8 cellular contexts compared by ENCODE assay signal in the genomic region with DNA sequence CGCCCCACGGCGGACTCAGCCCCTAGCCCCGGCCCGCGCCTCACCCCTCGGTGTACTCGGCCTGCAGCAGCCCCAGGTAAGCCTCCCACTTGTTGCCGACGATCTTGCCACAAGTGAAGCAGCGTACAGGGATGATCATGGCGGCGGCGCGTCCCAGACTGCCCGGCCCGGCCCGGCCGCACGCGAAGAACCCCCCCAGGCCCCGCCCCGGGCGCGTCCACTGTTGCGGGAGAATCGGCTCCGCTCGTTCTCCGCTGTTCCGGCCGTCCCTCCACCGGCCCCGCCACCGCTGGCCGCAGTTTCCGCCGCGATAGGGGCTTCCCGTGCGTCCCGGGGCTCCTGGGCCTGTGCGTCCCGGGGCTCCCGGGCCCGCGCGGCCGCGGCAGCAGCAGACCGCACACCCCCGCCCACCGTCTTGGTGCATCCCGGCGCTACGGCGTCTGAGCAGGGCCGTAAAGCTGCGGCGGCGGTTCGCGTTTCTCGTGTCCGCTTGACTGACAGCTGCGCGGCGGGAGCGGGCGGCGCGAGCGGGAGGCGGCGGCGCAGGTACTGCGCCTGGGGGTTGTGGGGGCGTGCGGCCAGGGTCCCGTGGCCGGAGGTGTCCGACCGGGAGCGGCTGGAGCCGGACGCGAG. TPM values are rescaled to one million over a fixed set of nuclear protein-coding genes. Genes with fewer than 3 reads are reported as not detected.
DNase-seq lines count a peak whose midpoint lies in the region; ATAC-seq and TF ChIP-seq lines count a peak whose summit lies in the region.

A gene (minus strand): TSS at position 160 of the 633 bp plus-strand sequence. CDS start 21 bp downstream, at position 139.
A gene with protein sequence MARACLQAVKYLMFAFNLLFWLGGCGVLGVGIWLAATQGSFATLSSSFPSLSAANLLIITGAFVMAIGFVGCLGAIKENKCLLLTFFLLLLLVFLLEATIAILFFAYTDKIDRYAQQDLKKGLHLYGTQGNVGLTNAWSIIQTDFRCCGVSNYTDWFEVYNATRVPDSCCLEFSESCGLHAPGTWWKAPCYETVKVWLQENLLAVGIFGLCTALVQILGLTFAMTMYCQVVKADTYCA (plus strand): TSS at position 483 of the 633 bp plus-strand sequence. CDS start 7,453 bp downstream, outside the sequence.

- peak within 1 kb of the TSS; percentile 99 for H3K27ac ChIP-seq in RWPE1

- peak; percentile 46 for DNase-seq in DMS153 treated with DMSO at 0.1 percent for 48 hours (lab: John Stamatoyannopoulos, UW; ENCODE audit: unreplicated experiment)
- DNase-seq in RWPE1 (ENCODE audit: low spot score) = peak; percentile 80
- DNase-seq in activated effector memory CD4-positive, alpha-beta T cell treated with Interleukin-2 at 50 U/mL for 16 hours = peak; percentile 83
- peak; percentile 85 for DNase-seq in fibroblast of the aortic adventitia (ENCODE audit: low read depth)
- peak; percentile 93 for DNase-seq in stimulated activated naive CD8-positive, alpha-beta T cell treated with anti-CD3 and anti-CD28 coated beads, Interleukin-15, Interleukin-2, amounts not matched to agents 100 U/mL and 50 U/mL, for 24 hours

- TF ChIP-seq RAD21 in Ishikawa (IDR thresholded peaks at IDR 0.05; ENCODE audit: low read depth) = no peak

- CTCF ChIA-PET in RWPE1 (lab: Yijun Ruan, JAX) = no interaction called here

- no peaks in the 10 kb centered on the region for H3K27me3 Mint-ChIP-seq in nephron (ENCODE audit: low read depth)

- H3K4me1 Mint-ChIP-seq in nephron = peaks cover 33% of the 10 kb centered on the region

- peaks cover 12% of the 10 kb centered on the region for H3K36me3 Mint-ChIP-seq in nephron (ENCODE audit: low read depth)

- ATAC-seq in GM21528 (IDR thresholded peaks at IDR 0.05; ENCODE audit: low FRiP score, unreplicated experiment) = peak; percentile 57
- peak; percentile 70 for ATAC-seq in stimulated activated naive CD8-positive, alpha-beta T cell treated with anti-CD3 and anti-CD28 coated beads, Interleukin-15, Interleukin-2, amounts not matched to agents 100 U/mL and 50 U/mL, for 24 hours

- TF ChIP-seq EP300 in Ishikawa (IDR thresholded peaks at IDR 0.05; ENCODE audit: borderline replicate concordance) = peak; percentile 37

- H3K9me3 Mint-ChIP-seq in nephron = no peaks in the 10 kb centered on the region

- POLR2A ChIA-PET in RWPE1 (lab: Yijun Ruan, JAX; ENCODE audit: low non-redundant PET) = interaction anchor here (0.5 to 1.7 kb wide), 8 partner anchors 8 to 236 kb away, joined by 3 to 7 read pairs (median 4); a partner anchor contains a TSS

- peak within 1 kb of the TSS; percentile 85 to 92 (median 90) for H3K4me3 Mint-ChIP-seq in nephron

- peak within 1 kb of the TSS; percentile 95 for H3K4me3 ChIP-seq in fibroblast of the aortic adventitia (ENCODE audit: low read depth, low read length)

- H3K27ac Mint-ChIP-seq in nephron = peak within 1 kb of the TSS; percentile 88 to 94 (median 90)

- TF ChIP-seq CTCF in RWPE1 (conservative IDR thresholded peaks at IDR 0.05; ENCODE audit: low read depth) = no peak
- TF ChIP-seq CTCF in fibroblast of the aortic adventitia (IDR thresholded peaks at IDR 0.05; ENCODE audit: insufficient read depth, low read length) = no peak
- TF ChIP-seq CTCF in nephron (IDR thresholded peaks at IDR 0.05; ENCODE audit: unreplicated experiment in 3 of 3) = no peak

TF ChIP-seq in Ishikawa, 13 proteins besides CTCF, POLR2A, EP300 and RAD21:
- TF ChIP-seq TEAD4 (IDR thresholded peaks at IDR 0.05) (no peak), EGR1 (IDR thresholded peaks at IDR 0.05) (peak; percentile 77), NFIC (IDR thresholded peaks at IDR 0.05) (no peak), YY1 (IDR thresholded peaks at IDR 0.05; ENCODE audit: low read depth) (peak; percentile 82), TCF12 (IDR thresholded peaks at IDR 0.05; ENCODE audit: low read depth) (peak; percentile 47; the same call in 1 of the 2 replicates), FOXM1 (IDR thresholded peaks at IDR 0.05; ENCODE audit: borderline replicate concordance, low read depth) (no peak), CREB1 (IDR thresholded peaks at IDR 0.05; ENCODE audit: low read depth) (no peak), ZBTB7A (IDR thresholded peaks at IDR 0.05; ENCODE audit: low read depth) (no peak), CEBPB (IDR thresholded peaks at IDR 0.05) (no peak), TAF1 (IDR thresholded peaks at IDR 0.05; ENCODE audit: low read depth) (peak; percentile 91)
- TF ChIP-seq, protein P1, sequence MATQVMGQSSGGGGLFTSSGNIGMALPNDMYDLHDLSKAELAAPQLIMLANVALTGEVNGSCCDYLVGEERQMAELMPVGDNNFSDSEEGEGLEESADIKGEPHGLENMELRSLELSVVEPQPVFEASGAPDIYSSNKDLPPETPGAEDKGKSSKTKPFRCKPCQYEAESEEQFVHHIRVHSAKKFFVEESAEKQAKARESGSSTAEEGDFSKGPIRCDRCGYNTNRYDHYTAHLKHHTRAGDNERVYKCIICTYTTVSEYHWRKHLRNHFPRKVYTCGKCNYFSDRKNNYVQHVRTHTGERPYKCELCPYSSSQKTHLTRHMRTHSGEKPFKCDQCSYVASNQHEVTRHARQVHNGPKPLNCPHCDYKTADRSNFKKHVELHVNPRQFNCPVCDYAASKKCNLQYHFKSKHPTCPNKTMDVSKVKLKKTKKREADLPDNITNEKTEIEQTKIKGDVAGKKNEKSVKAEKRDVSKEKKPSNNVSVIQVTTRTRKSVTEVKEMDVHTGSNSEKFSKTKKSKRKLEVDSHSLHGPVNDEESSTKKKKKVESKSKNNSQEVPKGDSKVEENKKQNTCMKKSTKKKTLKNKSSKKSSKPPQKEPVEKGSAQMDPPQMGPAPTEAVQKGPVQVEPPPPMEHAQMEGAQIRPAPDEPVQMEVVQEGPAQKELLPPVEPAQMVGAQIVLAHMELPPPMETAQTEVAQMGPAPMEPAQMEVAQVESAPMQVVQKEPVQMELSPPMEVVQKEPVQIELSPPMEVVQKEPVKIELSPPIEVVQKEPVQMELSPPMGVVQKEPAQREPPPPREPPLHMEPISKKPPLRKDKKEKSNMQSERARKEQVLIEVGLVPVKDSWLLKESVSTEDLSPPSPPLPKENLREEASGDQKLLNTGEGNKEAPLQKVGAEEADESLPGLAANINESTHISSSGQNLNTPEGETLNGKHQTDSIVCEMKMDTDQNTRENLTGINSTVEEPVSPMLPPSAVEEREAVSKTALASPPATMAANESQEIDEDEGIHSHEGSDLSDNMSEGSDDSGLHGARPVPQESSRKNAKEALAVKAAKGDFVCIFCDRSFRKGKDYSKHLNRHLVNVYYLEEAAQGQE (IDR thresholded peaks at IDR 0.05; ENCODE audit: low read depth) = no peak
- TF ChIP-seq, protein P2, sequence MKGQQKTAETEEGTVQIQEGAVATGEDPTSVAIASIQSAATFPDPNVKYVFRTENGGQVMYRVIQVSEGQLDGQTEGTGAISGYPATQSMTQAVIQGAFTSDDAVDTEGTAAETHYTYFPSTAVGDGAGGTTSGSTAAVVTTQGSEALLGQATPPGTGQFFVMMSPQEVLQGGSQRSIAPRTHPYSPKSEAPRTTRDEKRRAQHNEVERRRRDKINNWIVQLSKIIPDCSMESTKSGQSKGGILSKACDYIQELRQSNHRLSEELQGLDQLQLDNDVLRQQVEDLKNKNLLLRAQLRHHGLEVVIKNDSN (IDR thresholded peaks at IDR 0.05) = peak; percentile 18; the same call in 1 of the 2 replicates
- TF ChIP-seq, protein P3, sequence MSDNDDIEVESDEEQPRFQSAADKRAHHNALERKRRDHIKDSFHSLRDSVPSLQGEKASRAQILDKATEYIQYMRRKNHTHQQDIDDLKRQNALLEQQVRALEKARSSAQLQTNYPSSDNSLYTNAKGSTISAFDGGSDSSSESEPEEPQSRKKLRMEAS (IDR thresholded peaks at IDR 0.05) = peak; percentile 94

RNA-seq across cellular contexts. Expression of the first gene that starts in this region (rescaled TPM):
- total RNA-seq in fibroblast of the aortic adventitia (ENCODE audit: low replicate concordance) = 61.7 and 135 TPM in 2 replicates

RNA-seq across cellular contexts. Expression of the second gene that starts in this region (rescaled TPM):
- total RNA-seq in fibroblast of the aortic adventitia (ENCODE audit: low replicate concordance) = 164 and 252 TPM in 2 replicates

Comparison
In these comparisons a context has a peak if more than half of its experiments do, and no peak if none do; other contexts are left out.
1. Peak in every context shown above with its lines: DNase-seq, ATAC-seq, H3K4me3 ChIP-seq and H3K27ac ChIP-seq.